Comparison of ENCODE assay signal across 15 cellular contexts in the genomic region with DNA sequence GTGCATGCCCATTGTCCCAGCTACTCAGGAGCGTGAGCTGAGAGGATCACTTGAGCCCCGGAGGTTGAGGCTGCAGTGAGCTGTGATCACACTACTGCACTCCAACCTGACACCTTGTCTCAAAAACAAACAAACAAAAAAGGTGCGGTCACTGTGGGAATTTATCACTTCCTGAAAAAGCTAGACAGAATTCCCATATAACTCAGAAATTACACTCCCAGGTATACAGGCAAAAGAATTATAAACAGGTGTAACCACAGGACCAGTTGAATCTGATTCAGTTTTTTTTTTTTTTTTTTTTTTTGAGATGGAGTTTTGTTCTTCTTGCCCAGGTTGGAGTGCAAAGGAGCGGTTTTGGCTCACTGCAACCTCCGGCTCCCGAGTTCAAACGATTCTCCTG. TPM values are rescaled to one million over a fixed set of nuclear protein-coding genes. Genes with fewer than 3 reads are reported as not detected.
DNase-seq lines count a peak whose midpoint lies in the region; ATAC-seq and TF ChIP-seq lines count a peak whose summit lies in the region.
"Had no signal": no experiment of that assay in that cellular context is flagged by ENCODE, and none has a peak within 500 bp of the region (broad histone marks: within the 10 kb centered on the region; RNA-seq: fewer than 3 reads in every experiment).

No MANE protein-coding gene starts in this region.

- DNase-seq in NCI-H2107 treated with DMSO at 0.1 percent for 48 hours (lab: John Stamatoyannopoulos, UW; ENCODE audit: unreplicated experiment), result peak; percentile 10
- no peak for DNase-seq in NCI-H2107 (lab: John Stamatoyannopoulos, UW)
- DNase-seq in body of pancreas, result no peak
- no peak for DNase-seq in CD14-positive monocyte (ENCODE audit: low spot score)
- DNase-seq in activated CD4-positive, alpha-beta T cell treated with anti-CD3 and anti-CD28 coated beads, Interleukin-2, amount 50 U/mL, for 48 hours, result no peak
- DNase-seq: 8988T; AML-193; Calu3; CD4-positive, CD25-positive, alpha-beta regulatory T cell; DMS 273 treated with DMSO at 0.1 percent for 48 hours; HFFc6 had no signal

- H3K27ac Mint-ChIP-seq in CD14-positive monocyte, result no peak overlapping the region
- H3K27ac Mint-ChIP-seq: HFFc6 had no signal

- H3K27me3 ChIP-seq in DOHH2 (ENCODE audit: control insufficient read depth, low read length) (peaks cover 5% of the 10 kb centered on the region; the same call in 1 of the 2 replicates), OCI-LY1 (ENCODE audit: insufficient read depth, low read length) (no peaks in the 10 kb centered on the region), body of pancreas (no peaks in the 10 kb centered on the region)
- H3K27me3 ChIP-seq: BLaER1 had no signal

- peaks cover 14% of the 10 kb centered on the region for H3K79me2 ChIP-seq in DOHH2 (ENCODE audit: control insufficient read depth, low read length)
- H3K79me2 ChIP-seq in OCI-LY1 (ENCODE audit: insufficient read depth, low read length), result peaks cover 12% of the 10 kb centered on the region

- H4K20me1 ChIP-seq in DOHH2 (ENCODE audit: control insufficient read depth, insufficient read depth, low read depth, low read length) (no peaks in the 10 kb centered on the region), OCI-LY1 (ENCODE audit: insufficient read depth, low read length) (no peaks in the 10 kb centered on the region)
- H4K20me1 ChIP-seq: BLaER1 had no signal

- intact Hi-C loops in body of pancreas (cut with DNase I), result loop anchor here (10.0 kb wide), 1 partner anchor 142 kb away; a partner anchor contains a TSS
- intact Hi-C loops in CD14-positive monocyte (cut with micrococcal nuclease), result loop anchor here in 1 of 2 donors (5.0 kb wide), 1 partner anchor 44 kb away; no protein-coding TSS in a partner anchor

- ATAC-seq in body of pancreas, result no peak

- no peaks in the 10 kb centered on the region for H3K9me3 ChIP-seq in DOHH2 (ENCODE audit: control insufficient read depth, insufficient read depth, low read length)
- H3K9me3 ChIP-seq in OCI-LY1 (ENCODE audit: low read length), result peaks cover 3% of the 10 kb centered on the region; the same call in 1 of the 2 replicates
- H3K9me3 ChIP-seq in body of pancreas, result no peaks in the 10 kb centered on the region
- H3K9me3 ChIP-seq: BLaER1, HAP-1 had no signal

- no peak for TF ChIP-seq POLR2A in body of pancreas (IDR thresholded peaks at IDR 0.05)

- H3K4me2 ChIP-seq in DOHH2 (ENCODE audit: low read length), result peak overlapping the region; percentile 53
- peak overlapping the region; percentile 12; the same call in 1 of the 2 replicates for H3K4me2 ChIP-seq in OCI-LY1 (ENCODE audit: low read length)
- H3K4me2 ChIP-seq: BLaER1 had no signal

- WGBS in body of pancreas, 2 donors, result 56 to 76% methylated on average over 7 of the region's 7 CpGs

- peaks cover 12% of the 10 kb centered on the region for H3K36me3 ChIP-seq in DOHH2 (ENCODE audit: control insufficient read depth, low read length)
- 0 out of 2 replicates have a peak, but pooled peaks cover 4% of the 10 kb centered on the region for H3K36me3 ChIP-seq in OCI-LY1 (ENCODE audit: insufficient read depth, low read length)
- no peaks in the 10 kb centered on the region for H3K36me3 ChIP-seq in body of pancreas (replicated peaks in 1 of 2; ENCODE audit: insufficient read depth in 1 of 2, low read depth in 2 of 2)
- H3K36me3 ChIP-seq: BLaER1 had no signal

- peaks cover 25% of the 10 kb centered on the region for H3K4me1 Mint-ChIP-seq in CD14-positive monocyte

- H3K4me3 ChIP-seq in DOHH2 (ENCODE audit: low read length), result peak overlapping the region; percentile 36; the same call in 1 of the 2 replicates
- no peak overlapping the region for H3K4me3 ChIP-seq in OCI-LY1 (ENCODE audit: low read depth, low read length, poor library complexity, severe bottlenecking)
- no peak overlapping the region for H3K4me3 ChIP-seq in body of pancreas
- H3K4me3 ChIP-seq: BLaER1, HAP-1 had no signal

- H2AFZ ChIP-seq in OCI-LY1 (ENCODE audit: low read length), result no peak overlapping the region

- H3F3A ChIP-seq in DOHH2 (ENCODE audit: control insufficient read depth, insufficient read depth) (peaks cover 14% of the 10 kb centered on the region), OCI-LY1 (ENCODE audit: insufficient read depth, low read length) (no peaks in the 10 kb centered on the region; the same call in 1 of the 2 replicates)

- H3K9me2 ChIP-seq in DOHH2 (replicated peaks; ENCODE audit: control insufficient read depth, low read length) (no peaks in the 10 kb centered on the region), OCI-LY1 (ENCODE audit: low read depth, low read length) (no peaks in the 10 kb centered on the region)

- H3K4me3 Mint-ChIP-seq in CD14-positive monocyte, result no peak overlapping the region
- H3K4me3 Mint-ChIP-seq: HFFc6 had no signal

- H3K9ac ChIP-seq in OCI-LY1 (ENCODE audit: low read length), result peak overlapping the region; percentile 23; the same call in 1 of the 2 replicates
- H3K9ac ChIP-seq: BLaER1 had no signal

- H3K36me3 Mint-ChIP-seq in CD14-positive monocyte, result peaks cover 6 to 8% of the 10 kb centered on the region in 2 donors
- H3K36me3 Mint-ChIP-seq: CD4-positive, CD25-positive, alpha-beta regulatory T cell had no signal

- peaks cover 0 to 2% (median 0%) of the 10 kb centered on the region in 7 donors for H3K9me3 Mint-ChIP-seq in CD14-positive monocyte
- H3K9me3 Mint-ChIP-seq: CD4-positive, CD25-positive, alpha-beta regulatory T cell; HFFc6 had no signal

- peaks cover 5 to 14% (median 6%) of the 10 kb centered on the region in 3 donors for H3K27me3 Mint-ChIP-seq in CD14-positive monocyte (ENCODE audit: low read depth in 3 of 3)

- peaks cover 58% of the 10 kb centered on the region for H3K4me1 ChIP-seq in DOHH2 (ENCODE audit: control insufficient read depth, low read length)
- H3K4me1 ChIP-seq in OCI-LY1 (ENCODE audit: insufficient read depth, low read length, severe bottlenecking), result peaks cover 56% of the 10 kb centered on the region
- peaks cover 17% of the 10 kb centered on the region for H3K4me1 ChIP-seq in body of pancreas

- TF ChIP-seq CTCF in DOHH2 (IDR thresholded peaks at IDR 0.05; ENCODE audit: low read depth, low read length, poor library complexity, severe bottlenecking) (no peak), OCI-LY1 (IDR thresholded peaks at IDR 0.05; ENCODE audit: low read length) (no peak), body of pancreas (IDR thresholded peaks at IDR 0.05) (no peak), CD14-positive monocyte (IDR thresholded peaks at IDR 0.05) (no peak)

- H3K27ac ChIP-seq in DOHH2 (ENCODE audit: low read depth, low read length) (no peak overlapping the region), OCI-LY1 (ENCODE audit: low read depth, low read length, poor library complexity, severe bottlenecking) (peak overlapping the region; percentile 85), body of pancreas (no peak overlapping the region)
- H3K27ac ChIP-seq: BLaER1 had no signal

RNA-seq across cellular contexts. Expression of a gene that starts 3.2 kb away (rescaled TPM):
- total RNA-seq in body of pancreas, result 10 to 100 TPM; 36.1 to 46.1 TPM
- polyA plus RNA-seq in CD14-positive monocyte, result 10 to 100 TPM; 41.0 to 49.9 TPM

RNA-seq across cellular contexts. Expression of a gene that starts 21.2 kb away (rescaled TPM):
- 10 to 100 TPM; 52.4 to 65.6 TPM for total RNA-seq in body of pancreas
- polyA plus RNA-seq in CD14-positive monocyte, result 10 to 100 TPM; 45.7 to 49.0 TPM

RNA-seq across cellular contexts. Expression of a gene that starts 29.5 kb away (rescaled TPM):
- total RNA-seq in body of pancreas, result 10 to 100 TPM; 32.2 to 54.1 TPM
- 10 to 100 TPM; 32.2 to 33.9 TPM for polyA plus RNA-seq in CD14-positive monocyte
